Comparison of ENCODE assay signal across 29 cellular contexts in genomic region chr11:117461396-117462182, GRCh38.
"Had no signal": no experiment of that assay in that cellular context is flagged by ENCODE, and none has a peak within 500 bp of the region (broad histone marks: within the 10 kb centered on the region; RNA-seq: fewer than 3 reads in every experiment).

No MANE protein-coding gene starts in this region.

- H3K9me3 ChIP-seq: ascending aorta, esophagus muscularis mucosa, gastrocnemius medialis, heart left ventricle had no signal

- ATAC-seq: activated CD4-positive, alpha-beta T cell treated with anti-CD3 and anti-CD28 coated beads for 36 hours; activated naive CD4-positive, alpha-beta T cell treated with anti-CD3 and anti-CD28 coated beads, Interleukin-2, amount 50 U/mL, for 72 hours; activated T-cell treated with anti-CD3 and anti-CD28 coated beads, Interleukin-2, amount 50 U/mL, for 4 hours; effector memory CD8-positive, alpha-beta T cell; foreskin keratinocyte; gastrocnemius medialis; heart left ventricle had no signal

- H3K4me3 Mint-ChIP-seq: activated CD4-positive, alpha-beta memory T cell treated with anti-CD3 and anti-CD28 coated beads, Interleukin-2, amount 10 ng/mL, durations not matched to agents 7 days and 5 days; activated CD4-positive, alpha-beta T cell treated with anti-CD3 and anti-CD28 coated beads for 36 hours; activated CD4-positive, alpha-beta T cell treated with anti-CD3 and anti-CD28 coated beads, Interleukin-2, amount 10 ng/mL, durations not matched to agents 7 days and 5 days; activated naive CD4-positive, alpha-beta T cell treated with anti-CD3 and anti-CD28 coated beads, Interleukin-2, amount 10 ng/mL, durations not matched to agents 7 days and 5 days; activated naive CD8-positive, alpha-beta T cell treated with anti-CD3 and anti-CD28 coated beads, Interleukin-2, amount 10 ng/mL, durations not matched to agents 7 days and 5 days; activated T-cell treated with anti-CD3 and anti-CD28 coated beads, Interleukin-2, amount 50 U/mL, for 4 hours; central memory CD8-positive, alpha-beta T cell; effector memory CD8-positive, alpha-beta T cell had no signal

- H3K4me1 Mint-ChIP-seq: activated CD4-positive, alpha-beta T cell treated with anti-CD3 and anti-CD28 coated beads, Interleukin-2, amount 10 ng/mL, durations not matched to agents 7 days and 5 days; activated naive CD4-positive, alpha-beta T cell treated with anti-CD3 and anti-CD28 coated beads, Interleukin-2, amount 10 ng/mL, durations not matched to agents 7 days and 5 days; activated naive CD8-positive, alpha-beta T cell treated with anti-CD3 and anti-CD28 coated beads, Interleukin-2, amount 10 ng/mL, durations not matched to agents 7 days and 5 days; central memory CD8-positive, alpha-beta T cell had no signal

- H3K27ac ChIP-seq: ascending aorta, brain microvascular endothelial cell, coronary artery, esophagus muscularis mucosa, foreskin keratinocyte, gastrocnemius medialis, heart left ventricle had no signal

- DNase-seq: activated CD4-positive, alpha-beta memory T cell treated with anti-CD3 and anti-CD28 coated beads, Interleukin-2, amount 10 ng/mL, durations not matched to agents 7 days and 5 days; activated CD4-positive, alpha-beta T cell treated with anti-CD3 and anti-CD28 coated beads for 36 hours; activated CD4-positive, alpha-beta T cell treated with anti-CD3 and anti-CD28 coated beads, Interleukin-2, amount 10 ng/mL, durations not matched to agents 7 days and 5 days; activated CD4-positive, alpha-beta T cell treated with anti-CD3 and anti-CD28 coated beads, Interleukin-2, amount 50 U/mL, for 4 hours; activated CD4-positive, CD25-positive, alpha-beta regulatory T cell; activated CD4-positive, CD25-positive, alpha-beta regulatory T cell treated with anti-CD3 and anti-CD28 coated beads, Interleukin-2, amount 50 U/mL, for 72 hours; activated CD8-positive, alpha-beta memory T cell treated with anti-CD3 and anti-CD28 coated beads, Interleukin-2, amount 50 U/mL, for 48 hours; activated gamma-delta T cell; activated naive CD4-positive, alpha-beta T cell; activated naive CD4-positive, alpha-beta T cell treated with anti-CD3 and anti-CD28 coated beads, Interleukin-2, amount 10 ng/mL, durations not matched to agents 7 days and 5 days; activated naive CD8-positive, alpha-beta T cell treated with anti-CD3 and anti-CD28 coated beads, Interleukin-2, amount 10 ng/mL, durations not matched to agents 7 days and 5 days; activated T-cell treated with anti-CD3 and anti-CD28 coated beads for 4 hours; activated T-cell treated with anti-CD3 and anti-CD28 coated beads, Interleukin-2, amount 50 U/mL, for 4 hours; brain microvascular endothelial cell; dermis blood vessel endothelial cell; effector CD4-positive, alpha-beta T cell; effector memory CD8-positive, alpha-beta T cell; erythroblast; foreskin keratinocyte; gastrocnemius medialis; glutamatergic neuron; heart left ventricle; T-helper 2 cell had no signal

- H3K9me3 Mint-ChIP-seq: activated CD4-positive, alpha-beta memory T cell treated with anti-CD3 and anti-CD28 coated beads, Interleukin-2, amount 10 ng/mL, durations not matched to agents 7 days and 5 days; activated CD4-positive, alpha-beta T cell treated with anti-CD3 and anti-CD28 coated beads, Interleukin-2, amount 10 ng/mL, durations not matched to agents 7 days and 5 days; activated naive CD4-positive, alpha-beta T cell treated with anti-CD3 and anti-CD28 coated beads, Interleukin-2, amount 10 ng/mL, durations not matched to agents 7 days and 5 days; activated naive CD4-positive, alpha-beta T cell treated with anti-CD3 and anti-CD28 coated beads, Interleukin-2, amount 50 U/mL, for 72 hours; activated naive CD8-positive, alpha-beta T cell treated with anti-CD3 and anti-CD28 coated beads, Interleukin-2, amount 10 ng/mL, durations not matched to agents 7 days and 5 days; activated T-cell treated with anti-CD3 and anti-CD28 coated beads, Interleukin-2, amount 50 U/mL, for 4 hours; central memory CD8-positive, alpha-beta T cell; effector memory CD8-positive, alpha-beta T cell had no signal

- H3K4me3 ChIP-seq: ascending aorta, coronary artery, esophagus muscularis mucosa, gastrocnemius medialis, heart left ventricle had no signal

- H3K36me3 Mint-ChIP-seq: activated naive CD4-positive, alpha-beta T cell treated with anti-CD3 and anti-CD28 coated beads, Interleukin-2, amount 10 ng/mL, durations not matched to agents 7 days and 5 days; activated naive CD4-positive, alpha-beta T cell treated with anti-CD3 and anti-CD28 coated beads, Interleukin-2, amount 50 U/mL, for 72 hours; activated naive CD8-positive, alpha-beta T cell treated with anti-CD3 and anti-CD28 coated beads, Interleukin-2, amount 10 ng/mL, durations not matched to agents 7 days and 5 days had no signal

- H3K36me3 ChIP-seq: ascending aorta, brain microvascular endothelial cell, gastrocnemius medialis had no signal

- H3K27me3 ChIP-seq: ascending aorta, brain microvascular endothelial cell, esophagus muscularis mucosa, gastrocnemius medialis, heart left ventricle had no signal

- H3K27ac Mint-ChIP-seq: activated CD4-positive, alpha-beta memory T cell treated with anti-CD3 and anti-CD28 coated beads, Interleukin-2, amount 10 ng/mL, durations not matched to agents 7 days and 5 days; activated CD4-positive, alpha-beta T cell treated with anti-CD3 and anti-CD28 coated beads for 36 hours; activated CD4-positive, alpha-beta T cell treated with anti-CD3 and anti-CD28 coated beads, Interleukin-2, amount 10 ng/mL, durations not matched to agents 7 days and 5 days; activated naive CD4-positive, alpha-beta T cell treated with anti-CD3 and anti-CD28 coated beads, Interleukin-2, amount 10 ng/mL, durations not matched to agents 7 days and 5 days; activated naive CD8-positive, alpha-beta T cell treated with anti-CD3 and anti-CD28 coated beads, Interleukin-2, amount 10 ng/mL, durations not matched to agents 7 days and 5 days; effector memory CD8-positive, alpha-beta T cell had no signal

- FAIRE-seq: bronchial epithelial cell had no signal

- H3K4me1 ChIP-seq: ascending aorta, esophagus muscularis mucosa, gastrocnemius medialis, heart left ventricle had no signal

- H3K27me3 Mint-ChIP-seq: activated CD4-positive, alpha-beta memory T cell treated with anti-CD3 and anti-CD28 coated beads, Interleukin-2, amount 10 ng/mL, durations not matched to agents 7 days and 5 days; activated CD4-positive, alpha-beta T cell treated with anti-CD3 and anti-CD28 coated beads, Interleukin-2, amount 10 ng/mL, durations not matched to agents 7 days and 5 days; activated naive CD8-positive, alpha-beta T cell treated with anti-CD3 and anti-CD28 coated beads, Interleukin-2, amount 10 ng/mL, durations not matched to agents 7 days and 5 days had no signal
